Comparison of ENCODE assay signal across 9 cellular contexts in genomic region chr12:110038741-110039084, GRCh38. TPM values are rescaled to one million over a fixed set of nuclear protein-coding genes. Genes with fewer than 3 reads are reported as not detected.
DNase-seq lines count a peak whose midpoint lies in the region; ATAC-seq and TF ChIP-seq lines count a peak whose summit lies in the region.
"Had no signal": no experiment of that assay in that cellular context is flagged by ENCODE, and none has a peak within 500 bp of the region (broad histone marks: within the 10 kb centered on the region; RNA-seq: fewer than 3 reads in every experiment).

No MANE protein-coding gene starts in this region.

- H3K4me3 ChIP-seq in GM23338: no peak overlapping the region
- no peak overlapping the region for H3K4me3 ChIP-seq in fibroblast of lung (replicated peaks in 1 of 4; ENCODE audit: control extremely low read depth in 1 of 4, insufficient read depth in 1 of 4, low read depth in 3 of 4, low read length in 4 of 4)
- H3K4me3 ChIP-seq in skeletal muscle satellite cell (ENCODE audit: low read length): no peak overlapping the region
- no peak overlapping the region for H3K4me3 ChIP-seq in WERI-Rb-1 (ENCODE audit: low read depth, low read length)
- H3K4me3 ChIP-seq: neural progenitor cell had no signal

- peaks cover 7% of the 10 kb centered on the region; the same call in 1 of the 2 replicates for H3K4me1 ChIP-seq in GM23338 (ENCODE audit: insufficient read depth)
- H3K4me1 ChIP-seq in fibroblast of lung (ENCODE audit: control insufficient read depth, extremely low read depth, insufficient read depth, low read length): peaks cover 20% of the 10 kb centered on the region
- H3K4me1 ChIP-seq in skeletal muscle satellite cell (ENCODE audit: control insufficient read depth, insufficient read depth, low read length): peaks cover 23% of the 10 kb centered on the region

- peak overlapping the region; percentile 25; the same call in 1 of the 2 replicates for H3K27ac Mint-ChIP-seq in GM23338
- peak overlapping the region; percentile 96 for H3K27ac Mint-ChIP-seq in activated CD4-positive, alpha-beta memory T cell treated with anti-CD3 and anti-CD28 coated beads for 36 hours
- H3K27ac Mint-ChIP-seq: neural progenitor cell had no signal

- POLR2A ChIA-PET in activated CD4-positive, alpha-beta memory T cell treated with anti-CD3 and anti-CD28 coated beads for 36 hours (lab: Charles Lee): interaction anchor here (1.0 kb wide), 1 partner anchor 34 kb away, joined by 3 read pairs; no protein-coding TSS in a partner anchor

- intact Hi-C loops in activated CD4-positive, alpha-beta memory T cell treated with anti-CD3 and anti-CD28 coated beads for 36 hours (cut with micrococcal nuclease): loop anchor here (1.0 kb wide), 1 partner anchor 22 kb away; no protein-coding TSS in a partner anchor

- no peak for DNase-seq in GM23338 (ENCODE audit: low spot score)
- no peak for DNase-seq in activated CD4-positive, alpha-beta memory T cell treated with anti-CD3 and anti-CD28 coated beads for 36 hours
- no peak for DNase-seq in fibroblast of lung (ENCODE audit: low read depth in 2 of 2)
- DNase-seq in WERI-Rb-1: no peak
- no peak for DNase-seq in NK-92 (lab: John Stamatoyannopoulos, UW; ENCODE audit: unreplicated experiment)
- no peak for DNase-seq in activated effector memory CD4-positive, alpha-beta T cell treated with anti-CD3 and anti-CD28 coated beads, Interleukin-2, amount 50 U/mL, for 16 hours

- no peak overlapping the region for H2AFZ ChIP-seq in GM23338
- H2AFZ ChIP-seq in fibroblast of lung (ENCODE audit: low read length): no peak overlapping the region
- H2AFZ ChIP-seq: neural progenitor cell had no signal

- H3K4me1 Mint-ChIP-seq in GM23338: peaks cover 21% of the 10 kb centered on the region
- peaks cover 45% of the 10 kb centered on the region for H3K4me1 Mint-ChIP-seq in activated CD4-positive, alpha-beta memory T cell treated with anti-CD3 and anti-CD28 coated beads for 36 hours (ENCODE audit: low read depth)

- CTCF ChIA-PET in activated CD4-positive, alpha-beta memory T cell treated with anti-CD3 and anti-CD28 coated beads for 36 hours (lab: Charles Lee): no interaction called here

- no peaks in the 10 kb centered on the region; the same call in 1 of the 2 replicates for H3K36me3 ChIP-seq in GM23338 (ENCODE audit: insufficient read depth)
- peaks cover 19% of the 10 kb centered on the region for H3K36me3 ChIP-seq in fibroblast of lung (ENCODE audit: control insufficient read depth, insufficient read depth, low read length)
- peaks cover 59% of the 10 kb centered on the region for H3K36me3 ChIP-seq in skeletal muscle satellite cell (ENCODE audit: insufficient read depth, low read length)
- peaks cover 46% of the 10 kb centered on the region for H3K36me3 ChIP-seq in WERI-Rb-1
- H3K36me3 ChIP-seq: neural progenitor cell had no signal

- H3K9me3 Mint-ChIP-seq in GM23338: no peaks in the 10 kb centered on the region
- H3K9me3 Mint-ChIP-seq in activated CD4-positive, alpha-beta memory T cell treated with anti-CD3 and anti-CD28 coated beads for 36 hours: no peaks in the 10 kb centered on the region
- H3K9me3 Mint-ChIP-seq: neural progenitor cell had no signal

- H3K9me3 ChIP-seq in fibroblast of lung (ENCODE audit: control insufficient read depth, insufficient read depth, low read depth, low read length) (no peaks in the 10 kb centered on the region), skeletal muscle satellite cell (replicated peaks; ENCODE audit: low read length) (no peaks in the 10 kb centered on the region), WERI-Rb-1 (ENCODE audit: severe bottlenecking) (no peaks in the 10 kb centered on the region)

- H3K9ac ChIP-seq in fibroblast of lung (ENCODE audit: insufficient read depth, low read length) (no peak overlapping the region), skeletal muscle satellite cell (ENCODE audit: low read depth, low read length) (peak overlapping the region; percentile 73)

- no peak overlapping the region for H3K4me2 ChIP-seq in GM23338
- peak overlapping the region; percentile 33 for H3K4me2 ChIP-seq in fibroblast of lung (ENCODE audit: extremely low read depth, insufficient read depth, low read length)
- H3K4me2 ChIP-seq in skeletal muscle satellite cell (ENCODE audit: low read length): peak overlapping the region; percentile 67

- no peaks in the 10 kb centered on the region for H3F3A ChIP-seq in GM23338 (replicated peaks; ENCODE audit: low read depth)

- H3K27ac ChIP-seq in GM23338 (ENCODE audit: low read depth): peak overlapping the region; percentile 81
- peak overlapping the region; percentile 81 for H3K27ac ChIP-seq in fibroblast of lung (ENCODE audit: insufficient read depth, low read length)
- no peak overlapping the region for H3K27ac ChIP-seq in WERI-Rb-1

- no peak overlapping the region for H3K4me3 Mint-ChIP-seq in GM23338
- H3K4me3 Mint-ChIP-seq in activated CD4-positive, alpha-beta memory T cell treated with anti-CD3 and anti-CD28 coated beads for 36 hours: no peak overlapping the region
- H3K4me3 Mint-ChIP-seq: neural progenitor cell had no signal

- H3K36me3 Mint-ChIP-seq in GM23338 (ENCODE audit: low read depth): peaks cover 7% of the 10 kb centered on the region; the same call in 2 of the 3 replicates
- H3K36me3 Mint-ChIP-seq in activated CD4-positive, alpha-beta memory T cell treated with anti-CD3 and anti-CD28 coated beads for 36 hours: peaks cover 30% of the 10 kb centered on the region

- H3K79me2 ChIP-seq in GM23338 (replicated peaks; ENCODE audit: insufficient read depth) (peaks cover 13% of the 10 kb centered on the region; the same call in 1 of the 2 replicates), fibroblast of lung (ENCODE audit: control insufficient read depth, insufficient read depth, low read length) (peaks cover 10% of the 10 kb centered on the region)

- ATAC-seq in GM23338 (no peak), GM21619 (IDR thresholded peaks at IDR 0.05; ENCODE audit: unreplicated experiment) (no peak)

- H3K27me3 ChIP-seq in GM23338 (ENCODE audit: insufficient read depth) (no peaks in the 10 kb centered on the region), fibroblast of lung (ENCODE audit: control insufficient read depth, insufficient read depth, low read length) (no peaks in the 10 kb centered on the region), skeletal muscle satellite cell (ENCODE audit: control insufficient read depth, insufficient read depth, low read length) (no peaks in the 10 kb centered on the region), WERI-Rb-1 (ENCODE audit: insufficient read depth, low read depth, severe bottlenecking) (no peaks in the 10 kb centered on the region)
- H3K27me3 ChIP-seq: neural progenitor cell had no signal

- no peak for TF ChIP-seq CTCF in GM23338 (conservative IDR thresholded peaks at IDR 0.05; ENCODE audit: low read depth in 2 of 2)
- TF ChIP-seq CTCF in fibroblast of lung (conservative IDR thresholded peaks at IDR 0.05 in 1 of 2, IDR thresholded peaks at IDR 0.05 in 1 of 2; ENCODE audit: low read depth in 1 of 2, low read length in 2 of 2): no peak
- no peak for TF ChIP-seq CTCF in WERI-Rb-1 (IDR thresholded peaks at IDR 0.05; ENCODE audit: low read depth, low read length)

- H4K20me1 ChIP-seq in GM23338 (replicated peaks; ENCODE audit: insufficient read depth): peaks cover 6% of the 10 kb centered on the region; the same call in 1 of the 2 replicates
- no peaks in the 10 kb centered on the region for H4K20me1 ChIP-seq in fibroblast of lung (ENCODE audit: control insufficient read depth, extremely low read depth, insufficient read depth, low read length)

- H3K27me3 Mint-ChIP-seq in GM23338 (ENCODE audit: insufficient read depth, low read depth, poor library complexity): no peaks in the 10 kb centered on the region
- no peaks in the 10 kb centered on the region for H3K27me3 Mint-ChIP-seq in activated CD4-positive, alpha-beta memory T cell treated with anti-CD3 and anti-CD28 coated beads for 36 hours

- no peaks in the 10 kb centered on the region for H3K9me2 ChIP-seq in GM23338 (ENCODE audit: insufficient read depth)

TF ChIP-seq in GM23338, 12 proteins besides CTCF, POLR2A, EP300 and RAD21 (continues in another document):
- TF ChIP-seq EZH2phosphoT487 (IDR thresholded peaks at IDR 0.05; ENCODE audit: unreplicated experiment) (no peak), CREB1 (CRISPR knock-in tag; IDR thresholded peaks at IDR 0.05; ENCODE audit: low read depth) (no peak), NANOG (IDR thresholded peaks at IDR 0.05; ENCODE audit: borderline replicate concordance) (no peak)

RNA-seq across cellular contexts. Expression of gene C12orf76, which starts 9.6 kb away (rescaled TPM):
- 14.5 and 21.7 TPM in 2 replicates for total RNA-seq in GM23338 (2014; rRNA removed; shearing (Covaris generic))
- polyA plus RNA-seq in GM23338 (2016; fragmentation: Nextera tagmentation; extraction: Ambion mirVana): 11.1 and 14.3 TPM in 2 replicates
- total RNA-seq in activated CD4-positive, alpha-beta memory T cell treated with anti-CD3 and anti-CD28 coated beads for 36 hours: 10 to 100 TPM; 14.2 to 17.1 TPM
- total RNA-seq in fibroblast of lung: 17.2 and 20.8 TPM in 2 replicates
- 5.5 and 8.5 TPM in 2 replicates for polyA plus RNA-seq in fibroblast of lung
- 5.1 and 10.2 TPM in 2 replicates for polyA plus RNA-seq in fibroblast of lung (2012)
- polyA minus RNA-seq in fibroblast of lung (ENCODE audit: low replicate concordance): 1.6 and 16.4 TPM in 2 replicates
- total RNA-seq in skeletal muscle satellite cell (2012; rRNA removed): 7.4 and 7.6 TPM in 2 replicates

RNA-seq across cellular contexts. Expression of gene ANKRD13A, which starts 39.5 kb away (rescaled TPM):
- total RNA-seq in GM23338 (2014; rRNA removed; shearing (Covaris generic)): 24.7 and 25.6 TPM in 2 replicates
- 5.7 and 6.2 TPM in 2 replicates for polyA plus RNA-seq in GM23338 (2016; fragmentation: Nextera tagmentation; extraction: Ambion mirVana)
- 10 to 100 TPM; 45.0 to 46.6 TPM for total RNA-seq in activated CD4-positive, alpha-beta memory T cell treated with anti-CD3 and anti-CD28 coated beads for 36 hours
- total RNA-seq in fibroblast of lung: 82.4 and 168 TPM in 2 replicates
- polyA plus RNA-seq in fibroblast of lung: 246 and 340 TPM in 2 replicates
- 132 and 183 TPM in 2 replicates for polyA plus RNA-seq in fibroblast of lung (2012)
- 302 and 374 TPM in 2 replicates for polyA minus RNA-seq in fibroblast of lung (ENCODE audit: low replicate concordance)
- 31.7 and 58.1 TPM in 2 replicates for total RNA-seq in skeletal muscle satellite cell (2012; rRNA removed)

RNA-seq across cellular contexts. Expression of gene GIT2, which starts 42.5 kb away (rescaled TPM):
- total RNA-seq in GM23338 (2014; rRNA removed; shearing (Covaris generic)): 20.9 and 23.1 TPM in 2 replicates
- polyA plus RNA-seq in GM23338 (2016; fragmentation: Nextera tagmentation; extraction: Ambion mirVana): 9.4 and 15.8 TPM in 2 replicates
- total RNA-seq in activated CD4-positive, alpha-beta memory T cell treated with anti-CD3 and anti-CD28 coated beads for 36 hours: 10 to 100 TPM; 52.1 to 56.7 TPM
- 30.3 and 47.9 TPM in 2 replicates for total RNA-seq in fibroblast of lung
- 53.5 and 54.3 TPM in 2 replicates for polyA plus RNA-seq in fibroblast of lung
- 35.3 and 39.9 TPM in 2 replicates for polyA plus RNA-seq in fibroblast of lung (2012)
- 53.2 and 56.8 TPM in 2 replicates for polyA minus RNA-seq in fibroblast of lung (ENCODE audit: low replicate concordance)
- 26.1 and 35.6 TPM in 2 replicates for total RNA-seq in skeletal muscle satellite cell (2012; rRNA removed)
